Comparison of ENCODE assay signal across 8 cellular contexts in the genomic region with DNA sequence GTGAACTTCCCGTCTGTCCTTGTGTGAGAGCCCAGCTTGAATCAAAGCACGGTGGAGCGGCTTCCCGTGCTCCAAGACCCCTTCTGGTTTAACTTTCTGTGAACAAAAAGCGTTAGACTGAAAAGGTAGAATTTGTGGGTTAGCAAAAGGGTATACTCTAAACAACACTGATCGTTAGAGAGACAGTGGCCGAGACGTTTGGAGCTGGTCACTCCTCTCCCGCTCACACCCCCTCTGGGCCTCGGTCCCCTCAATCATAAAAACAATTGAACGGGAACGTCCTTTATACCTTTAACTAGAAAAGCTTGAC. TPM values are rescaled to one million over a fixed set of nuclear protein-coding genes. Genes with fewer than 3 reads are reported as not detected.
A peak's percentile ranks its signal among the peaks of the same experiment; 100 is the strongest.
DNase-seq lines count a peak whose midpoint lies in the region; ATAC-seq and TF ChIP-seq lines count a peak whose summit lies in the region.

No MANE protein-coding gene starts in this region.

- peak overlapping the region; percentile 99 for H3K27ac Mint-ChIP-seq in mesothelial cell of epicardium

- no peaks in the 10 kb centered on the region for H3K9me3 Mint-ChIP-seq in mesothelial cell of epicardium

- peak overlapping the region; percentile 72 for H3K27ac ChIP-seq in HUES6 (ENCODE audit: low read depth, low read length)

- no peaks in the 10 kb centered on the region for H3K27me3 Mint-ChIP-seq in mesothelial cell of epicardium (ENCODE audit: low read depth)

- H3K36me3 Mint-ChIP-seq in mesothelial cell of epicardium, result peaks cover 16% of the 10 kb centered on the region

- H3K9me3 ChIP-seq in HUES6 (ENCODE audit: control insufficient read depth, insufficient read depth, low read depth, low read length), result no peaks in the 10 kb centered on the region

- in situ Hi-C loops in ACHN (cut with HindIII; ENCODE audit: low pct_ligation_motif_present, low pct_unique_long_range_greater_than_20kb, low sequenced_read_pairs), result no loop called here

- peak overlapping the region; percentile 88 for H3K4me3 ChIP-seq in HUES6 (ENCODE audit: low read depth, low read length)
- H3K4me3 ChIP-seq in cardiac fibroblast (replicated peaks in 1 of 2; ENCODE audit: low read depth in 2 of 2, low read length in 2 of 2), result peak overlapping the region; percentile 88 to 92

- H3K4me3 Mint-ChIP-seq in mesothelial cell of epicardium, result peak overlapping the region; percentile 96

- DNase-seq in ACHN, result peak; percentile 19
- DNase-seq in cardiac fibroblast (ENCODE audit: low read depth in 2 of 2), result no peak
- DNase-seq in mesothelial cell of epicardium (ENCODE audit: low spot score in 2 of 2, unreplicated experiment in 2 of 2), result no peak
- no peak for DNase-seq in amniotic stem cell (lab: John Stamatoyannopoulos, UW)
- DNase-seq in cerebellum (ENCODE audit: low spot score), result no peak
- no peak for DNase-seq in SKM-1 treated with dmso at 0.1 percent for 144 hours (lab: John Stamatoyannopoulos, UW; ENCODE audit: unreplicated experiment)

- peaks cover 13% of the 10 kb centered on the region for H3K4me1 Mint-ChIP-seq in mesothelial cell of epicardium

- H3K9ac ChIP-seq in HUES6 (ENCODE audit: low read length), result peak overlapping the region; percentile 94

- H3K36me3 ChIP-seq in HUES6 (ENCODE audit: control insufficient read depth, insufficient read depth, low read length), result peaks cover 29% of the 10 kb centered on the region

- H3K4me1 ChIP-seq in HUES6 (ENCODE audit: control insufficient read depth, insufficient read depth, low read length), result no peaks in the 10 kb centered on the region

- no peak for TF ChIP-seq CTCF in cardiac fibroblast (IDR thresholded peaks at IDR 0.05; ENCODE audit: low read depth, low read length)
- TF ChIP-seq CTCF in mesothelial cell of epicardium (IDR thresholded peaks at IDR 0.05; ENCODE audit: unreplicated experiment), result no peak

- ATAC-seq in HG02884 (IDR thresholded peaks at IDR 0.05; ENCODE audit: unreplicated experiment), result no peak

- no peaks in the 10 kb centered on the region for H3K27me3 ChIP-seq in HUES6 (ENCODE audit: control insufficient read depth, insufficient read depth, low read length)

RNA-seq across cellular contexts. Expression of gene PRKRIP1, which starts 0.5 kb away (rescaled TPM):
- total RNA-seq in mesothelial cell of epicardium (50.3 to 57.7 TPM (median 53.7 TPM) in 3 replicates), cerebellum (18.3 TPM)

RNA-seq across cellular contexts. Expression of gene ORAI2, which starts 36.7 kb away (rescaled TPM):
- total RNA-seq in mesothelial cell of epicardium (27.3 to 27.9 TPM (median 27.5 TPM) in 3 replicates), cerebellum (29.8 TPM)

RNA-seq across cellular contexts. Expression of gene SPDYE6, which starts 40.4 kb away (rescaled TPM):
- total RNA-seq in mesothelial cell of epicardium, result not detected in 3 replicates
- not detected for total RNA-seq in cerebellum
